ENCODE assay signal across 13 cellular contexts in genomic region chr5:21831145-21831787, GRCh38.
DNase-seq lines count a peak whose midpoint lies in the region; ATAC-seq and TF ChIP-seq lines count a peak whose summit lies in the region.
"Had no signal": no experiment of that assay in that cellular context is flagged by ENCODE, and none has a peak within 500 bp of the region (broad histone marks: within the 10 kb centered on the region; RNA-seq: fewer than 3 reads in every experiment).

No MANE protein-coding gene starts in this region.

- WGBS in prostate gland = 79% methylated on average over 6 of the region's 6 CpGs

- no peaks in the 10 kb centered on the region for H3K36me3 ChIP-seq in prostate gland
- H3K36me3 ChIP-seq: neural progenitor cell had no signal

- H3K4me3 ChIP-seq in prostate gland = no peak overlapping the region
- H3K4me3 ChIP-seq: neural progenitor cell had no signal

- no peak for TF ChIP-seq POLR2A in prostate gland (IDR thresholded peaks at IDR 0.05)

- H3K27me3 ChIP-seq in prostate gland (replicated peaks; ENCODE audit: insufficient read depth) = no peaks in the 10 kb centered on the region
- H3K27me3 ChIP-seq: neural progenitor cell had no signal

- ATAC-seq in GM18517 (IDR thresholded peaks at IDR 0.05; ENCODE audit: unreplicated experiment) = peak; percentile 95
- ATAC-seq in GM21390 (IDR thresholded peaks at IDR 0.05; ENCODE audit: unreplicated experiment) = peak; percentile 82
- peak; percentile 86 for ATAC-seq in HG03060 (IDR thresholded peaks at IDR 0.05; ENCODE audit: low read depth, unreplicated experiment)

- H3K4me1 ChIP-seq in prostate gland (replicated peaks) = no peaks in the 10 kb centered on the region
- H3K4me1 ChIP-seq: neural progenitor cell had no signal

- intact Hi-C loops in prostate gland (cut with DNase I) = no loop called here

- H3K27ac ChIP-seq in prostate gland = no peak overlapping the region
- H3K27ac ChIP-seq: neural progenitor cell had no signal

- no peaks in the 10 kb centered on the region for H3K9me3 ChIP-seq in prostate gland

- DNase-seq in NOMO-1 (lab: John Stamatoyannopoulos, UW; ENCODE audit: unreplicated experiment in 2 of 2) (peak; percentile 69 to 92), prostate gland (ENCODE audit: low spot score) (no peak), NCI-H1436 (lab: John Stamatoyannopoulos, UW) (no peak)
- no peak for DNase-seq in stimulated activated naive CD4-positive, alpha-beta T cell (lab: John Stamatoyannopoulos, UW)
- no peak for DNase-seq in activated CD4-positive, alpha-beta T cell treated with anti-CD3 and anti-CD28 coated beads, Interleukin-2, amount 50 U/mL, for 4 hours
- DNase-seq: activated CD4-positive, CD25-positive, alpha-beta regulatory T cell treated with anti-CD3 and anti-CD28 coated beads, Interleukin-2, amount 50 U/mL, for 72 hours; activated effector memory CD4-positive, alpha-beta T cell treated with Interleukin-2 at 50 U/mL for 16 hours; caudate nucleus; NCI-H1048 had no signal

- TF ChIP-seq CTCF in prostate gland (IDR thresholded peaks at IDR 0.05) = no peak

Comparison
In these comparisons a context has a peak if more than half of its experiments do, and no peak if none do; other contexts are left out.
1. DNase-seq: peak in NOMO-1 (2 of 2); none in prostate gland (single experiment), stimulated activated naive CD4-positive, alpha-beta T cell (0 of 6), NCI-H1436 (single experiment) and activated CD4-positive, alpha-beta T cell treated with anti-CD3 and anti-CD28 coated beads, Interleukin-2, amount 50 U/mL, for 4 hours (0 of 2).
2. Peak in every context shown above with its lines, with median percentiles within 50 percentile points of each other: ATAC-seq.